12 cellular contexts compared by ENCODE assay signal in genomic region chr2:220198911-220199310, GRCh38.
A peak's percentile ranks its signal among the peaks of the same experiment; 100 is the strongest.
DNase-seq lines count a peak whose midpoint lies in the region; ATAC-seq and TF ChIP-seq lines count a peak whose summit lies in the region.
"Had no signal": no experiment of that assay in that cellular context is flagged by ENCODE, and none has a peak within 500 bp of the region (broad histone marks: within the 10 kb centered on the region; RNA-seq: fewer than 3 reads in every experiment).

No MANE protein-coding gene starts in this region.

- no peak for TF ChIP-seq CTCF in LNCaP clone FGC (IDR thresholded peaks at IDR 0.05; ENCODE audit: control insufficient read depth, extremely low read depth, insufficient read depth)
- TF ChIP-seq CTCF in cardiac fibroblast (IDR thresholded peaks at IDR 0.05; ENCODE audit: low read depth, low read length), result no peak

- H2AK5ac ChIP-seq in trophoblast cell (ENCODE audit: low read length), result no peak overlapping the region

- H3K4me2 ChIP-seq in trophoblast cell (ENCODE audit: low read length), result no peak overlapping the region

- no peak for ATAC-seq in activated T-cell treated with anti-CD3 and anti-CD28 coated beads, Interleukin-2, amount 50 U/mL, for 72 hours (replicated peaks in 1 of 2)
- ATAC-seq in GM21825 (IDR thresholded peaks at IDR 0.05; ENCODE audit: unreplicated experiment) (no peak), GM21529 (IDR thresholded peaks at IDR 0.05; ENCODE audit: unreplicated experiment) (no peak)
- ATAC-seq: activated CD8-positive, alpha-beta T cell treated with anti-CD3 and anti-CD28 coated beads, Interleukin-2, amount 10 ng/mL, durations not matched to agents 7 days and 5 days had no signal

- no peaks in the 10 kb centered on the region for H3K36me3 Mint-ChIP-seq in activated T-cell treated with anti-CD3 and anti-CD28 coated beads, Interleukin-2, amount 50 U/mL, for 72 hours (ENCODE audit: insufficient read depth in 2 of 2)
- H3K36me3 Mint-ChIP-seq in activated naive CD8-positive, alpha-beta T cell treated with anti-CD3 and anti-CD28 coated beads for 36 hours, result no peaks in the 10 kb centered on the region
- H3K36me3 Mint-ChIP-seq: activated naive CD8-positive, alpha-beta T cell treated with anti-CD3 and anti-CD28 coated beads, Interleukin-2, amount 10 ng/mL, durations not matched to agents 7 days and 5 days had no signal

- no peak overlapping the region for H3K14ac ChIP-seq in trophoblast cell (ENCODE audit: low read length)

- H3K36me3 ChIP-seq in trophoblast cell (ENCODE audit: control insufficient read depth in 1 of 2, insufficient read depth in 2 of 2, low read length in 2 of 2), result no peaks in the 10 kb centered on the region

- H4K12ac ChIP-seq in trophoblast cell (ENCODE audit: low read depth, low read length), result no peak overlapping the region

- DNase-seq in COLO829 (ENCODE audit: low spot score) (peak; percentile 28), LNCaP clone FGC (ENCODE audit: low read depth) (peak; percentile 97), cardiac fibroblast (ENCODE audit: low read depth in 2 of 2) (peak; percentile 77 to 87), trophoblast cell (peak; percentile 11 to 16)
- no peak for DNase-seq in activated T-cell treated with anti-CD3 and anti-CD28 coated beads, Interleukin-2, amount 50 U/mL, for 72 hours
- no peak for DNase-seq in activated naive CD8-positive, alpha-beta T cell treated with anti-CD3 and anti-CD28 coated beads for 36 hours
- DNase-seq: activated CD8-positive, alpha-beta T cell treated with anti-CD3 and anti-CD28 coated beads, Interleukin-2, amount 10 ng/mL, durations not matched to agents 7 days and 5 days; activated naive CD8-positive, alpha-beta T cell treated with anti-CD3 and anti-CD28 coated beads, Interleukin-2, amount 10 ng/mL, durations not matched to agents 7 days and 5 days; effector CD4-positive, alpha-beta T cell; stimulated activated CD4-positive, alpha-beta T cell treated with anti-CD3 and anti-CD28 coated beads, Interleukin-12 subunit alpha, Interleukin-12 subunit beta, amount 100 ng/mL, for 4 hours had no signal

- no peak overlapping the region for H3K27ac ChIP-seq in trophoblast cell (ENCODE audit: low read depth, low read length)

- H3K18ac ChIP-seq in trophoblast cell (ENCODE audit: low read length), result no peak overlapping the region

- no CpG with 5 or more reads among the region's 7 CpGs for WGBS in trophoblast cell (ENCODE audit: extremely low coverage, insufficient coverage, insufficient read length)

- H3K9ac ChIP-seq in trophoblast cell (ENCODE audit: low read length), result no peak overlapping the region

- H3K9me3 ChIP-seq in trophoblast cell (ENCODE audit: insufficient read depth, low read depth, low read length), result peaks cover 1% of the 10 kb centered on the region

- H4K91ac ChIP-seq in trophoblast cell (ENCODE audit: low read depth, low read length), result no peak overlapping the region

- no peak overlapping the region for H2BK120ac ChIP-seq in trophoblast cell (ENCODE audit: insufficient read depth, low read length, poor library complexity)

- no peak overlapping the region for H2BK12ac ChIP-seq in trophoblast cell (ENCODE audit: low read length)

- peaks cover 5% of the 10 kb centered on the region for H3K27me3 Mint-ChIP-seq in activated T-cell treated with anti-CD3 and anti-CD28 coated beads, Interleukin-2, amount 50 U/mL, for 72 hours (ENCODE audit: low read depth)
- peaks cover 7% of the 10 kb centered on the region for H3K27me3 Mint-ChIP-seq in activated naive CD8-positive, alpha-beta T cell treated with anti-CD3 and anti-CD28 coated beads for 36 hours
- H3K27me3 Mint-ChIP-seq: activated naive CD8-positive, alpha-beta T cell treated with anti-CD3 and anti-CD28 coated beads, Interleukin-2, amount 10 ng/mL, durations not matched to agents 7 days and 5 days had no signal

- H3K27me3 ChIP-seq in trophoblast cell (ENCODE audit: insufficient read depth, low read length), result no peaks in the 10 kb centered on the region

- H3K4me1 ChIP-seq in trophoblast cell (ENCODE audit: control insufficient read depth in 1 of 2, insufficient read depth in 2 of 2, low read length in 2 of 2), result peaks cover 8% of the 10 kb centered on the region in 2 experiments

- no peaks in the 10 kb centered on the region for H3K79me1 ChIP-seq in trophoblast cell (ENCODE audit: low read length)

- no peak overlapping the region for H2AFZ ChIP-seq in trophoblast cell (ENCODE audit: insufficient read depth, low read length, poor library complexity)

- no peak overlapping the region for H3K23ac ChIP-seq in trophoblast cell (ENCODE audit: low read length)

- no peak overlapping the region for H2BK5ac ChIP-seq in trophoblast cell (ENCODE audit: low read depth, low read length, poor library complexity)

- no peak overlapping the region for H3K27ac Mint-ChIP-seq in activated T-cell treated with anti-CD3 and anti-CD28 coated beads, Interleukin-2, amount 50 U/mL, for 72 hours
- H3K27ac Mint-ChIP-seq in activated naive CD8-positive, alpha-beta T cell treated with anti-CD3 and anti-CD28 coated beads for 36 hours, result no peak overlapping the region
- H3K27ac Mint-ChIP-seq: activated CD8-positive, alpha-beta T cell treated with anti-CD3 and anti-CD28 coated beads, Interleukin-2, amount 10 ng/mL, durations not matched to agents 7 days and 5 days; activated naive CD8-positive, alpha-beta T cell treated with anti-CD3 and anti-CD28 coated beads, Interleukin-2, amount 10 ng/mL, durations not matched to agents 7 days and 5 days had no signal

- no peak overlapping the region for H4K8ac ChIP-seq in trophoblast cell (ENCODE audit: low read depth, low read length)

- H3K4ac ChIP-seq in trophoblast cell (ENCODE audit: low read depth, low read length), result no peak overlapping the region

- H3K9me3 Mint-ChIP-seq in activated T-cell treated with anti-CD3 and anti-CD28 coated beads, Interleukin-2, amount 50 U/mL, for 72 hours, result peaks cover 2% of the 10 kb centered on the region in 2 donors
- peaks cover 6% of the 10 kb centered on the region for H3K9me3 Mint-ChIP-seq in activated naive CD8-positive, alpha-beta T cell treated with anti-CD3 and anti-CD28 coated beads for 36 hours
- H3K9me3 Mint-ChIP-seq: activated naive CD8-positive, alpha-beta T cell treated with anti-CD3 and anti-CD28 coated beads, Interleukin-2, amount 10 ng/mL, durations not matched to agents 7 days and 5 days had no signal

- no peak overlapping the region for H3K4me3 Mint-ChIP-seq in activated T-cell treated with anti-CD3 and anti-CD28 coated beads, Interleukin-2, amount 50 U/mL, for 72 hours
- H3K4me3 Mint-ChIP-seq in activated naive CD8-positive, alpha-beta T cell treated with anti-CD3 and anti-CD28 coated beads for 36 hours, result no peak overlapping the region
- H3K4me3 Mint-ChIP-seq: activated CD8-positive, alpha-beta T cell treated with anti-CD3 and anti-CD28 coated beads, Interleukin-2, amount 10 ng/mL, durations not matched to agents 7 days and 5 days; activated naive CD8-positive, alpha-beta T cell treated with anti-CD3 and anti-CD28 coated beads, Interleukin-2, amount 10 ng/mL, durations not matched to agents 7 days and 5 days had no signal

- no peaks in the 10 kb centered on the region for H3K79me2 ChIP-seq in trophoblast cell (ENCODE audit: control insufficient read depth, insufficient read depth, low read length, poor library complexity)

- no peaks in the 10 kb centered on the region for H3K4me1 Mint-ChIP-seq in activated T-cell treated with anti-CD3 and anti-CD28 coated beads, Interleukin-2, amount 50 U/mL, for 72 hours (ENCODE audit: low read depth)
- no peaks in the 10 kb centered on the region for H3K4me1 Mint-ChIP-seq in activated naive CD8-positive, alpha-beta T cell treated with anti-CD3 and anti-CD28 coated beads for 36 hours
- H3K4me1 Mint-ChIP-seq: activated naive CD8-positive, alpha-beta T cell treated with anti-CD3 and anti-CD28 coated beads, Interleukin-2, amount 10 ng/mL, durations not matched to agents 7 days and 5 days had no signal

- H3K4me3 ChIP-seq in LNCaP clone FGC (ENCODE audit: low read depth, low read length) (no peak overlapping the region), cardiac fibroblast (replicated peaks in 1 of 2; ENCODE audit: low read depth in 2 of 2, low read length in 2 of 2) (no peak overlapping the region), trophoblast cell (ENCODE audit: low read depth, low read length) (no peak overlapping the region)

Comparison
In these comparisons a context has a peak if more than half of its experiments do, and no peak if none do; other contexts are left out.
1. DNase-seq: peak in COLO829 (single experiment), LNCaP clone FGC (single experiment), cardiac fibroblast (2 of 2) and trophoblast cell (2 of 2); none in activated T-cell treated with anti-CD3 and anti-CD28 coated beads, Interleukin-2, amount 50 U/mL, for 72 hours (0 of 2) and activated naive CD8-positive, alpha-beta T cell treated with anti-CD3 and anti-CD28 coated beads for 36 hours (single experiment).